In genomic region chr10:56139405-56139804, GRCh38 we compare ENCODE assay signal across 20 cellular contexts.
"Had no signal": no experiment of that assay in that cellular context is flagged by ENCODE, and none has a peak within 500 bp of the region (broad histone marks: within the 10 kb centered on the region; RNA-seq: fewer than 3 reads in every experiment).

No MANE protein-coding gene starts in this region.

- ATAC-seq: activated naive CD4-positive, alpha-beta T cell treated with anti-CD3 and anti-CD28 coated beads, Interleukin-2, amount 50 U/mL, for 72 hours; heart right ventricle; left colon; lower lobe of right lung; right cardiac atrium; stimulated activated effector memory CD8-positive, alpha-beta T cell treated with anti-CD3 and anti-CD28 coated beads, Interleukin-12 subunit alpha, Interleukin-12 subunit beta, amount 100 ng/mL, for 72 hours; stimulated activated naive CD8-positive, alpha-beta T cell treated with anti-CD3 and anti-CD28 coated beads, Interleukin-15, amount 100 ng/mL, for 72 hours had no signal

- DNase-seq: activated CD4-positive, alpha-beta T cell treated with anti-CD3 and anti-CD28 coated beads, Interleukin-2, amount 50 U/mL, for 1 hour; activated CD4-positive, CD25-positive, alpha-beta regulatory T cell treated with anti-CD3 and anti-CD28 coated beads, Interleukin-2, amount 50 U/mL, for 72 hours; activated gamma-delta T cell treated with Interleukin-2 at 50 U/mL for 16 hours; activated T-cell treated with anti-CD3 and anti-CD28 coated beads, Interleukin-2, amount 50 U/mL, for 1 hour; aorta; effector CD4-positive, alpha-beta T cell; erythroblast; foreskin fibroblast; heart right ventricle; left colon; lower lobe of right lung; mesendoderm; naive B cell; nucleus accumbens; right cardiac atrium; stimulated activated CD4-positive, alpha-beta T cell treated with anti-CD3 and anti-CD28 coated beads, Interleukin-1b, Interleukin-23, amount 100 ng/mL, for 48 hours; stimulated activated naive CD8-positive, alpha-beta T cell treated with anti-CD3 and anti-CD28 coated beads, Interleukin-15, amount 100 ng/mL, for 72 hours; WERI-Rb-1 had no signal
